Comparison of ENCODE assay signal across 6 cellular contexts in the genomic region with DNA sequence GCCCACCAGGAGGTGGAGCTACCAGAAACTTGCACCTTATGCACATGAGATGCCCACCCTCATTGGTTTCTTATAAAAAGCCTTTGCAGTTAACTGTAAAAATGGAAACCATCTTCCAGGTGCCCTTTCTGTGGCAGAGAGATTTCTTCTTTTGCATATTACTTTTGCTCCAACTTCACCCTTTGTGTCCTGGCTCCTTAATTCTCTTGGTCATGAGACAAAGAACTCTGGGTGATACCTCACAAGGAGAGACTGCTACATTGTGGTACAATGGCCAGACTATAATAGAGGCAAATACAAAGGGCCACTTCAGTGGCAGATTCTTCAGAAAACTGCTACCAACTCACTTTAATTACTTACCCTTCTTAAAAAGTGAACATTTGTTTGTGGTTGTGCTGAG.
"Had no signal": no experiment of that assay in that cellular context is flagged by ENCODE, and none has a peak within 500 bp of the region (broad histone marks: within the 10 kb centered on the region; RNA-seq: fewer than 3 reads in every experiment).

No MANE protein-coding gene starts in this region.

- H2AFZ ChIP-seq: GM23338 had no signal

- H3K36me3 ChIP-seq: HAP-1 had no signal

- H3K4me1 ChIP-seq: HAP-1 had no signal

- H3K4me2 ChIP-seq: GM23338 had no signal

- H3K4me3 ChIP-seq: GM23338, HAP-1, K562 had no signal

- H3K9me3 ChIP-seq: HAP-1 had no signal

- ATAC-seq: GM23338, HCT116, K562 had no signal

- DNase-seq: H7, IMR-90 had no signal
